ENCODE assay signal across 17 cellular contexts in genomic region chr3:139199421-139200010, GRCh38.
"Had no signal": no experiment of that assay in that cellular context is flagged by ENCODE, and none has a peak within 500 bp of the region (broad histone marks: within the 10 kb centered on the region; RNA-seq: fewer than 3 reads in every experiment).

No MANE protein-coding gene starts in this region.

- ATAC-seq: activated CD4-positive, CD25-positive, alpha-beta regulatory T cell treated with anti-CD3 and anti-CD28 coated beads, Interleukin-2, amount 50 U/mL, for 24 hours; activated CD8-positive, alpha-beta memory T cell treated with anti-CD3 and anti-CD28 coated beads, Interleukin-2, amount 10 ng/mL, durations not matched to agents 7 days and 5 days; activated naive CD4-positive, alpha-beta T cell treated with anti-CD3 and anti-CD28 coated beads, Interleukin-2, amount 50 U/mL, for 72 hours; effector memory CD8-positive, alpha-beta T cell; naive thymus-derived CD8-positive, alpha-beta T cell had no signal

- DNase-seq: activated CD4-positive, alpha-beta T cell treated with anti-CD3 and anti-CD28 coated beads, Interleukin-2, amount 50 U/mL, for 4 hours; activated CD8-positive, alpha-beta memory T cell treated with anti-CD3 and anti-CD28 coated beads, Interleukin-2, amount 10 ng/mL, durations not matched to agents 7 days and 5 days; activated effector memory CD4-positive, alpha-beta T cell treated with anti-CD3 and anti-CD28 coated beads, Interleukin-2, amount 50 U/mL, for 16 hours; activated T-cell treated with anti-CD3 and anti-CD28 coated beads, Interleukin-2, amount 50 U/mL, for 24 hours; amygdala; brain microvascular endothelial cell; effector memory CD8-positive, alpha-beta T cell; naive thymus-derived CD8-positive, alpha-beta T cell; posterior cingulate gyrus; small intestine; thyroid gland had no signal

- H3K9me3 ChIP-seq: neutrophil, thyroid gland had no signal

- H3K27ac ChIP-seq: brain microvascular endothelial cell, epithelial cell of prostate, neutrophil, right atrium auricular region, thyroid gland had no signal

- H3K36me3 ChIP-seq: brain microvascular endothelial cell, neutrophil, right atrium auricular region, thyroid gland had no signal

- FAIRE-seq: small intestine, TTC549 had no signal

- H3K4me1 ChIP-seq: right atrium auricular region, thyroid gland had no signal

- H3K27me3 ChIP-seq: brain microvascular endothelial cell, neutrophil, right atrium auricular region, thyroid gland had no signal

- H3K4me3 ChIP-seq: right atrium auricular region, thyroid gland had no signal
